In genomic region chr20:23125159-23125558, GRCh38 we compare ENCODE assay signal across 16 cellular contexts. TPM values are rescaled to one million over a fixed set of nuclear protein-coding genes. Genes with fewer than 3 reads are reported as not detected.
DNase-seq lines count a peak whose midpoint lies in the region; ATAC-seq and TF ChIP-seq lines count a peak whose summit lies in the region.
"Had no signal": no experiment of that assay in that cellular context is flagged by ENCODE, and none has a peak within 500 bp of the region (broad histone marks: within the 10 kb centered on the region; RNA-seq: fewer than 3 reads in every experiment).

No MANE protein-coding gene starts in this region.

- no peak overlapping the region for H3K9ac ChIP-seq in neural progenitor cell

- H3K36me3 Mint-ChIP-seq in neural progenitor cell = no peaks in the 10 kb centered on the region
- no peaks in the 10 kb centered on the region for H3K36me3 Mint-ChIP-seq in CD8-positive, alpha-beta T cell
- H3K36me3 Mint-ChIP-seq: stimulated activated memory B cell treated with anti-CD40 and anti-IgM and Interleukin-4, amounts not matched to agents 10 μg/mL and 1 μg/mL and 100 μg/mL, for 72 hours had no signal

- no peak overlapping the region for H3K4me3 Mint-ChIP-seq in neural progenitor cell
- no peak overlapping the region for H3K4me3 Mint-ChIP-seq in CD8-positive, alpha-beta T cell
- H3K4me3 Mint-ChIP-seq: activated CD4-positive, alpha-beta T cell treated with anti-CD3 and anti-CD28 coated beads for 36 hours; activated T-cell treated with anti-CD3 and anti-CD28 coated beads, Interleukin-2, amount 50 U/mL, for 24 hours; stimulated activated memory B cell treated with anti-CD40 and anti-IgM and Interleukin-4, amounts not matched to agents 10 μg/mL and 1 μg/mL and 100 μg/mL, for 72 hours; T-helper 2 cell treated with Interferon-gamma antibody and Interleukin-4, amounts not matched to agents 5 μg/mL and 100 μg/mL, for 36 hours had no signal

- no peaks in the 10 kb centered on the region for H4K20me1 ChIP-seq in neural progenitor cell (ENCODE audit: low read depth)

- peak; percentile 58 for DNase-seq in DMS153 (lab: John Stamatoyannopoulos, UW)
- peak in 2 of 3 experiments; percentile 68 to 83 for DNase-seq in NCI-H1417 (lab: John Stamatoyannopoulos, UW)
- peak; percentile 29 for DNase-seq in RWPE2 (ENCODE audit: low spot score)
- no peak for DNase-seq in neural progenitor cell (ENCODE audit: low spot score)
- no peak for DNase-seq in CD8-positive, alpha-beta T cell
- no peak for DNase-seq in AG08395 (ENCODE audit: low spot score)
- DNase-seq in amygdala (lab: John Stamatoyannopoulos, UW) = no peak
- DNase-seq: activated CD4-positive, alpha-beta T cell treated with anti-CD3 and anti-CD28 coated beads for 36 hours; activated T-cell treated with anti-CD3 and anti-CD28 coated beads, Interleukin-2, amount 50 U/mL, for 24 hours; H7; mammary epithelial cell; NCI-H82 had no signal

- no peak overlapping the region for H3K4me2 ChIP-seq in neural progenitor cell

- no peaks in the 10 kb centered on the region for H3K79me2 ChIP-seq in neural progenitor cell (ENCODE audit: low read depth)

- peaks cover 10% of the 10 kb centered on the region for H3K27me3 Mint-ChIP-seq in neural progenitor cell (ENCODE audit: insufficient read depth, low read depth)
- peaks cover 4% of the 10 kb centered on the region for H3K27me3 Mint-ChIP-seq in CD8-positive, alpha-beta T cell (ENCODE audit: low read depth)
- H3K27me3 Mint-ChIP-seq: activated CD4-positive, alpha-beta T cell treated with anti-CD3 and anti-CD28 coated beads for 36 hours had no signal

- intact Hi-C loops in CD8-positive, alpha-beta T cell (cut with DNase I, micrococcal nuclease) = no loop called here

- peaks cover 6% of the 10 kb centered on the region for H3K4me1 Mint-ChIP-seq in neural progenitor cell
- no peaks in the 10 kb centered on the region for H3K4me1 Mint-ChIP-seq in CD8-positive, alpha-beta T cell (ENCODE audit: low read depth)
- H3K4me1 Mint-ChIP-seq: activated CD4-positive, alpha-beta T cell treated with anti-CD3 and anti-CD28 coated beads for 36 hours; stimulated activated memory B cell treated with anti-CD40 and anti-IgM and Interleukin-4, amounts not matched to agents 10 μg/mL and 1 μg/mL and 100 μg/mL, for 72 hours had no signal

- H3F3A ChIP-seq in neural progenitor cell (ENCODE audit: low read depth) = no peaks in the 10 kb centered on the region

- no peak overlapping the region for H3K27ac ChIP-seq in RWPE2 (ENCODE audit: poor library complexity, severe bottlenecking)
- no peak overlapping the region for H3K27ac ChIP-seq in neural progenitor cell
- no peak overlapping the region for H3K27ac ChIP-seq in CD8-positive, alpha-beta T cell (ENCODE audit: low read depth, low read length)

- no peak overlapping the region for H2AFZ ChIP-seq in neural progenitor cell (replicated peaks)

- H3K36me3 ChIP-seq in RWPE2 (ENCODE audit: low read depth) (no peaks in the 10 kb centered on the region), neural progenitor cell (no peaks in the 10 kb centered on the region)
- H3K36me3 ChIP-seq in CD8-positive, alpha-beta T cell (ENCODE audit: insufficient read depth, low read length) = no peaks in the 10 kb centered on the region
- H3K36me3 ChIP-seq: adrenal gland had no signal

- no peak for TF ChIP-seq CTCF in RWPE2 (IDR thresholded peaks at IDR 0.05; ENCODE audit: poor library complexity, severe bottlenecking)
- no peak for TF ChIP-seq CTCF in neural progenitor cell (IDR thresholded peaks at IDR 0.05)
- no peak for TF ChIP-seq CTCF in CD8-positive, alpha-beta T cell (IDR thresholded peaks at IDR 0.05)

- POLR2A ChIA-PET in CD8-positive, alpha-beta T cell (lab: Charles Lee) = no interaction called here

- no peak for ATAC-seq in RWPE2 (ENCODE audit: low read depth)
- no peak for ATAC-seq in CD8-positive, alpha-beta T cell
- no peak for ATAC-seq in GM21447 (IDR thresholded peaks at IDR 0.05; ENCODE audit: unreplicated experiment)
- ATAC-seq: activated CD4-positive, alpha-beta T cell treated with anti-CD3 and anti-CD28 coated beads for 36 hours; stimulated activated memory B cell treated with anti-CD40 and anti-IgM and Interleukin-4, amounts not matched to agents 10 μg/mL and 1 μg/mL and 100 μg/mL, for 72 hours had no signal

- no peak overlapping the region for H3K4me3 ChIP-seq in RWPE2 (ENCODE audit: severe bottlenecking)
- no peak overlapping the region for H3K4me3 ChIP-seq in neural progenitor cell
- H3K4me3 ChIP-seq in CD8-positive, alpha-beta T cell (ENCODE audit: low read depth, low read length) = no peak overlapping the region
- H3K4me3 ChIP-seq: adrenal gland had no signal

- H3K9me3 ChIP-seq in RWPE2 (ENCODE audit: severe bottlenecking) = no peaks in the 10 kb centered on the region
- H3K9me3 ChIP-seq in neural progenitor cell (ENCODE audit: low read depth) = no peaks in the 10 kb centered on the region
- H3K9me3 ChIP-seq in CD8-positive, alpha-beta T cell (ENCODE audit: low read length) = no peaks in the 10 kb centered on the region
- H3K9me3 ChIP-seq: adrenal gland had no signal

- H3K27ac Mint-ChIP-seq in neural progenitor cell = peak overlapping the region; percentile 43
- no peak overlapping the region for H3K27ac Mint-ChIP-seq in CD8-positive, alpha-beta T cell
- H3K27ac Mint-ChIP-seq: activated CD4-positive, alpha-beta T cell treated with anti-CD3 and anti-CD28 coated beads for 36 hours; activated T-cell treated with anti-CD3 and anti-CD28 coated beads, Interleukin-2, amount 50 U/mL, for 24 hours; stimulated activated memory B cell treated with anti-CD40 and anti-IgM and Interleukin-4, amounts not matched to agents 10 μg/mL and 1 μg/mL and 100 μg/mL, for 72 hours; T-helper 2 cell treated with Interferon-gamma antibody and Interleukin-4, amounts not matched to agents 5 μg/mL and 100 μg/mL, for 36 hours had no signal

- H3K4me1 ChIP-seq in RWPE2 (ENCODE audit: insufficient read depth, poor library complexity, severe bottlenecking) = no peaks in the 10 kb centered on the region
- no peaks in the 10 kb centered on the region for H3K4me1 ChIP-seq in neural progenitor cell
- H3K4me1 ChIP-seq in CD8-positive, alpha-beta T cell (ENCODE audit: insufficient read depth, low read length) = no peaks in the 10 kb centered on the region

- no peaks in the 10 kb centered on the region for H3K9me3 Mint-ChIP-seq in neural progenitor cell
- H3K9me3 Mint-ChIP-seq in CD8-positive, alpha-beta T cell = no peaks in the 10 kb centered on the region
- H3K9me3 Mint-ChIP-seq: activated T-cell treated with anti-CD3 and anti-CD28 coated beads, Interleukin-2, amount 50 U/mL, for 24 hours; stimulated activated memory B cell treated with anti-CD40 and anti-IgM and Interleukin-4, amounts not matched to agents 10 μg/mL and 1 μg/mL and 100 μg/mL, for 72 hours; T-helper 2 cell treated with Interferon-gamma antibody and Interleukin-4, amounts not matched to agents 5 μg/mL and 100 μg/mL, for 36 hours had no signal

- H3K27me3 ChIP-seq in RWPE2 (ENCODE audit: insufficient read depth, poor library complexity, severe bottlenecking) (no peaks in the 10 kb centered on the region), neural progenitor cell (no peaks in the 10 kb centered on the region)
- no peaks in the 10 kb centered on the region for H3K27me3 ChIP-seq in CD8-positive, alpha-beta T cell (ENCODE audit: insufficient read depth, low read length)
- H3K27me3 ChIP-seq: adrenal gland had no signal

- CTCF ChIA-PET in CD8-positive, alpha-beta T cell (lab: Charles Lee) = no interaction called here

RNA-seq across cellular contexts. Expression of gene CD93, which starts 39.0 kb away (rescaled TPM):
- not detected in 2 replicates for total RNA-seq in neural progenitor cell (ENCODE audit: low replicate concordance)
- total RNA-seq in CD8-positive, alpha-beta T cell = under 1 TPM; 0.14 to 0.16 TPM
- total RNA-seq: mammary epithelial cell had no signal

Comparison
In these comparisons a context has a peak if more than half of its experiments do, and no peak if none do; other contexts are left out.
1. DNase-seq: peak in DMS153 (single experiment), NCI-H1417 (2 of 3) and RWPE2 (single experiment); none in neural progenitor cell (single experiment), CD8-positive, alpha-beta T cell (0 of 7), AG08395 (single experiment) and amygdala (0 of 56).